1 cellular context compared by ENCODE assay signal in the genomic region with DNA sequence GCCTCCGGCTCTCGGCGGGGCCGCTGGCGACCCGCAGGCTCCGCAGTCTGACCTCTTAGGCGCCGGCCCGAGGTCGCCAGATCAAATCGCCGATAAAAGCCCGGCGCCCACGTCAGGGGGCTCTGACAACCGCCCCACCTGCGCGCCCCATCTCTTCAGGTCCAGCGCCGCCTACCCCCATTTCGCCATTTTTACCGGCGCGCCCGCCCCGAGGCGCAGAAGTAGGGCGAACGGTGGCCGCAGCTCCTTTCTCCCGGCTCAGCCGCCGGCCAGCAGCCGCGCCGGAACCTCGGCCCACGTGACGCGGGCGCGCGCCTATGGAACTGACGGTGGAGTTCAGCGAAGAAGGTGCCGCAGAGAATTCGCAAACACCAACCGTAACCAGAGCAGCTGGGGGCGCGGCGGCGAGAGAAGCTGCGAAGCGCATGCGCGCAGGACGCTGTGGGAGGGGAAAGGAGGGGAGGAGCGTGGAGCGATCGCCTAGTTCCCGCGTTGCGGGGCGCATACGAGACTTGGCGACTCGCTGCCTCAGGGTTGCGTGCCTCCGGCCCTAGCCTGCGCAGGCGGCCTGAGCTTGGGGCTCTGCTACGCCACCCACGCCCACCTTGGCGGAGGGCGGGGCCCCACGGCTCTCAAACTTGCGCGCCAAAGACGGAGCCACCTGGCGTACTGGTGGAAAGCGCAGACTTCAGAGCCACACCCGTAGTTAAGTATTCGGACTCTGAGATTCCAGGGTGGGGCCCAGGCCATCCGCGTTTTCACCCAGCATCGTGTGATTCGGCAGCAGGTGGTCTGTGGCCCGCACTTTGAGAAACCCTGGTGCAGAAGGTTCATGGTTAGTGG.
TF ChIP-seq lines count a peak whose summit lies in the region.

A gene with protein sequence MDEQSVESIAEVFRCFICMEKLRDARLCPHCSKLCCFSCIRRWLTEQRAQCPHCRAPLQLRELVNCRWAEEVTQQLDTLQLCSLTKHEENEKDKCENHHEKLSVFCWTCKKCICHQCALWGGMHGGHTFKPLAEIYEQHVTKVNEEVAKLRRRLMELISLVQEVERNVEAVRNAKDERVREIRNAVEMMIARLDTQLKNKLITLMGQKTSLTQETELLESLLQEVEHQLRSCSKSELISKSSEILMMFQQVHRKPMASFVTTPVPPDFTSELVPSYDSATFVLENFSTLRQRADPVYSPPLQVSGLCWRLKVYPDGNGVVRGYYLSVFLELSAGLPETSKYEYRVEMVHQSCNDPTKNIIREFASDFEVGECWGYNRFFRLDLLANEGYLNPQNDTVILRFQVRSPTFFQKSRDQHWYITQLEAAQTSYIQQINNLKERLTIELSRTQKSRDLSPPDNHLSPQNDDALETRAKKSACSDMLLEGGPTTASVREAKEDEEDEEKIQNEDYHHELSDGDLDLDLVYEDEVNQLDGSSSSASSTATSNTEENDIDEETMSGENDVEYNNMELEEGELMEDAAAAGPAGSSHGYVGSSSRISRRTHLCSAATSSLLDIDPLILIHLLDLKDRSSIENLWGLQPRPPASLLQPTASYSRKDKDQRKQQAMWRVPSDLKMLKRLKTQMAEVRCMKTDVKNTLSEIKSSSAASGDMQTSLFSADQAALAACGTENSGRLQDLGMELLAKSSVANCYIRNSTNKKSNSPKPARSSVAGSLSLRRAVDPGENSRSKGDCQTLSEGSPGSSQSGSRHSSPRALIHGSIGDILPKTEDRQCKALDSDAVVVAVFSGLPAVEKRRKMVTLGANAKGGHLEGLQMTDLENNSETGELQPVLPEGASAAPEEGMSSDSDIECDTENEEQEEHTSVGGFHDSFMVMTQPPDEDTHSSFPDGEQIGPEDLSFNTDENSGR (minus strand): TSS at position 418 of the 843 bp plus-strand sequence. CDS start 419 bp downstream, outside the sequence.

TF ChIP-seq in HEK293, 187 proteins besides CTCF, POLR2A, EP300 and RAD21 (continued from another document and continues in another):
- no peak for TF ChIP-seq ZNF416 (tag by site-specific recombination; IDR thresholded peaks at IDR 0.05)
- 0 out of 2 replicates have a peak, but pooled peaks have one; percentile 12 for TF ChIP-seq WT1 (tag by site-specific recombination; IDR thresholded peaks at IDR 0.05)
- peak; percentile 97 for TF ChIP-seq KLF10 (tag by site-specific recombination; IDR thresholded peaks at IDR 0.05)
- TF ChIP-seq, protein P1, sequence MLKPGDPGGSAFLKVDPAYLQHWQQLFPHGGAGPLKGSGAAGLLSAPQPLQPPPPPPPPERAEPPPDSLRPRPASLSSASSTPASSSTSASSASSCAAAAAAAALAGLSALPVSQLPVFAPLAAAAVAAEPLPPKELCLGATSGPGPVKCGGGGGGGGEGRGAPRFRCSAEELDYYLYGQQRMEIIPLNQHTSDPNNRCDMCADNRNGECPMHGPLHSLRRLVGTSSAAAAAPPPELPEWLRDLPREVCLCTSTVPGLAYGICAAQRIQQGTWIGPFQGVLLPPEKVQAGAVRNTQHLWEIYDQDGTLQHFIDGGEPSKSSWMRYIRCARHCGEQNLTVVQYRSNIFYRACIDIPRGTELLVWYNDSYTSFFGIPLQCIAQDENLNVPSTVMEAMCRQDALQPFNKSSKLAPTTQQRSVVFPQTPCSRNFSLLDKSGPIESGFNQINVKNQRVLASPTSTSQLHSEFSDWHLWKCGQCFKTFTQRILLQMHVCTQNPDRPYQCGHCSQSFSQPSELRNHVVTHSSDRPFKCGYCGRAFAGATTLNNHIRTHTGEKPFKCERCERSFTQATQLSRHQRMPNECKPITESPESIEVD (tag by site-specific recombination; IDR thresholded peaks at IDR 0.05): no peak
- TF ChIP-seq, protein P2, sequence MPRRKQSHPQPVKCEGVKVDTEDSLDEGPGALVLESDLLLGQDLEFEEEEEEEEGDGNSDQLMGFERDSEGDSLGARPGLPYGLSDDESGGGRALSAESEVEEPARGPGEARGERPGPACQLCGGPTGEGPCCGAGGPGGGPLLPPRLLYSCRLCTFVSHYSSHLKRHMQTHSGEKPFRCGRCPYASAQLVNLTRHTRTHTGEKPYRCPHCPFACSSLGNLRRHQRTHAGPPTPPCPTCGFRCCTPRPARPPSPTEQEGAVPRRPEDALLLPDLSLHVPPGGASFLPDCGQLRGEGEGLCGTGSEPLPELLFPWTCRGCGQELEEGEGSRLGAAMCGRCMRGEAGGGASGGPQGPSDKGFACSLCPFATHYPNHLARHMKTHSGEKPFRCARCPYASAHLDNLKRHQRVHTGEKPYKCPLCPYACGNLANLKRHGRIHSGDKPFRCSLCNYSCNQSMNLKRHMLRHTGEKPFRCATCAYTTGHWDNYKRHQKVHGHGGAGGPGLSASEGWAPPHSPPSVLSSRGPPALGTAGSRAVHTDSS (tag by site-specific recombination; IDR thresholded peaks at IDR 0.05): no peak
- no peak for TF ChIP-seq ZNF214 (tag by site-specific recombination; IDR thresholded peaks at IDR 0.05; ENCODE audit: borderline replicate concordance)
- TF ChIP-seq, protein P3, sequence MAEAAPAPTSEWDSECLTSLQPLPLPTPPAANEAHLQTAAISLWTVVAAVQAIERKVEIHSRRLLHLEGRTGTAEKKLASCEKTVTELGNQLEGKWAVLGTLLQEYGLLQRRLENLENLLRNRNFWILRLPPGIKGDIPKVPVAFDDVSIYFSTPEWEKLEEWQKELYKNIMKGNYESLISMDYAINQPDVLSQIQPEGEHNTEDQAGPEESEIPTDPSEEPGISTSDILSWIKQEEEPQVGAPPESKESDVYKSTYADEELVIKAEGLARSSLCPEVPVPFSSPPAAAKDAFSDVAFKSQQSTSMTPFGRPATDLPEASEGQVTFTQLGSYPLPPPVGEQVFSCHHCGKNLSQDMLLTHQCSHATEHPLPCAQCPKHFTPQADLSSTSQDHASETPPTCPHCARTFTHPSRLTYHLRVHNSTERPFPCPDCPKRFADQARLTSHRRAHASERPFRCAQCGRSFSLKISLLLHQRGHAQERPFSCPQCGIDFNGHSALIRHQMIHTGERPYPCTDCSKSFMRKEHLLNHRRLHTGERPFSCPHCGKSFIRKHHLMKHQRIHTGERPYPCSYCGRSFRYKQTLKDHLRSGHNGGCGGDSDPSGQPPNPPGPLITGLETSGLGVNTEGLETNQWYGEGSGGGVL (tag by site-specific recombination; IDR thresholded peaks at IDR 0.05): no peak
- TF ChIP-seq ZNF157 (tag by site-specific recombination; IDR thresholded peaks at IDR 0.05): no peak
- no peak; the same call in 1 of the 2 replicates for TF ChIP-seq ZNF24 (tag by site-specific recombination; IDR thresholded peaks at IDR 0.05)
- no peak for TF ChIP-seq ZNF514 (tag by site-specific recombination; IDR thresholded peaks at IDR 0.05)
- no peak for TF ChIP-seq ZNF670 (tag by site-specific recombination; IDR thresholded peaks at IDR 0.05; ENCODE audit: low read depth)
- TF ChIP-seq TCF7L2 (IDR thresholded peaks at IDR 0.05; ENCODE audit: borderline replicate concordance, low read depth, low read length): no peak
- TF ChIP-seq GLI2 (tag by site-specific recombination; IDR thresholded peaks at IDR 0.05; ENCODE audit: borderline replicate concordance, low read depth): no peak
- no peak; the same call in 1 of the 2 replicates for TF ChIP-seq ZNF266 (tag by site-specific recombination; IDR thresholded peaks at IDR 0.05; ENCODE audit: low read depth)
- TF ChIP-seq, protein P4, sequence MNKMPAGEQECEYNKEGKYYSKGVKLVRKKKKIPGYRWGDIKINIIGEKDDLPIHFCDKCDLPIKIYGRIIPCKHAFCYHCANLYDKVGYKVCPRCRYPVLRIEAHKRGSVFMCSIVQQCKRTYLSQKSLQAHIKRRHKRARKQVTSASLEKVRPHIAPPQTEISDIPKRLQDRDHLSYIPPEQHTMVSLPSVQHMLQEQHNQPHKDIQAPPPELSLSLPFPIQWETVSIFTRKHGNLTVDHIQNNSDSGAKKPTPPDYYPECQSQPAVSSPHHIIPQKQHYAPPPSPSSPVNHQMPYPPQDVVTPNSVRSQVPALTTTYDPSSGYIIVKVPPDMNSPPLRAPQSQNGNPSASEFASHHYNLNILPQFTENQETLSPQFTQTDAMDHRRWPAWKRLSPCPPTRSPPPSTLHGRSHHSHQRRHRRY (tag by site-specific recombination; IDR thresholded peaks at IDR 0.05): no peak
- no peak for TF ChIP-seq ZNF549 (tag by site-specific recombination; IDR thresholded peaks at IDR 0.05)
- TF ChIP-seq IKZF3 (tag by site-specific recombination; IDR thresholded peaks at IDR 0.05): no peak
- TF ChIP-seq, protein P5, sequence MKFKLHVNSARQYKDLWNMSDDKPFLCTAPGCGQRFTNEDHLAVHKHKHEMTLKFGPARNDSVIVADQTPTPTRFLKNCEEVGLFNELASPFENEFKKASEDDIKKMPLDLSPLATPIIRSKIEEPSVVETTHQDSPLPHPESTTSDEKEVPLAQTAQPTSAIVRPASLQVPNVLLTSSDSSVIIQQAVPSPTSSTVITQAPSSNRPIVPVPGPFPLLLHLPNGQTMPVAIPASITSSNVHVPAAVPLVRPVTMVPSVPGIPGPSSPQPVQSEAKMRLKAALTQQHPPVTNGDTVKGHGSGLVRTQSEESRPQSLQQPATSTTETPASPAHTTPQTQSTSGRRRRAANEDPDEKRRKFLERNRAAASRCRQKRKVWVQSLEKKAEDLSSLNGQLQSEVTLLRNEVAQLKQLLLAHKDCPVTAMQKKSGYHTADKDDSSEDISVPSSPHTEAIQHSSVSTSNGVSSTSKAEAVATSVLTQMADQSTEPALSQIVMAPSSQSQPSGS (tag by site-specific recombination; IDR thresholded peaks at IDR 0.05; ENCODE audit: low read depth): no peak
- no peak for TF ChIP-seq ZNF433 (tag by site-specific recombination; IDR thresholded peaks at IDR 0.05; ENCODE audit: low read depth)
- TF ChIP-seq ZSCAN30 (tag by site-specific recombination; IDR thresholded peaks at IDR 0.05): peak; percentile 96
- TF ChIP-seq ZNF48 (tag by site-specific recombination; IDR thresholded peaks at IDR 0.05): no peak
- TF ChIP-seq ZFP41 (tag by site-specific recombination; IDR thresholded peaks at IDR 0.05; ENCODE audit: borderline replicate concordance): no peak
- TF ChIP-seq ZFP37 (tag by site-specific recombination; IDR thresholded peaks at IDR 0.05): peak; percentile 76; the same call in 1 of the 2 replicates
- no peak for TF ChIP-seq ZNF16 (tag by site-specific recombination; IDR thresholded peaks at IDR 0.05; ENCODE audit: low read depth)
- TF ChIP-seq ZNF175 (tag by site-specific recombination; IDR thresholded peaks at IDR 0.05): no peak
- TF ChIP-seq, protein P6, sequence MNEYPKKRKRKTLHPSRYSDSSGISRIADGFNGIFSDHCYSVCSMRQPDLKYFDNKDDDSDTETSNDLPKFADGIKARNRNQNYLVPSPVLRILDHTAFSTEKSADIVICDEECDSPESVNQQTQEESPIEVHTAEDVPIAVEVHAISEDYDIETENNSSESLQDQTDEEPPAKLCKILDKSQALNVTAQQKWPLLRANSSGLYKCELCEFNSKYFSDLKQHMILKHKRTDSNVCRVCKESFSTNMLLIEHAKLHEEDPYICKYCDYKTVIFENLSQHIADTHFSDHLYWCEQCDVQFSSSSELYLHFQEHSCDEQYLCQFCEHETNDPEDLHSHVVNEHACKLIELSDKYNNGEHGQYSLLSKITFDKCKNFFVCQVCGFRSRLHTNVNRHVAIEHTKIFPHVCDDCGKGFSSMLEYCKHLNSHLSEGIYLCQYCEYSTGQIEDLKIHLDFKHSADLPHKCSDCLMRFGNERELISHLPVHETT (tag by site-specific recombination; IDR thresholded peaks at IDR 0.05): no peak
- no peak for TF ChIP-seq ZNF202 (tag by site-specific recombination; IDR thresholded peaks at IDR 0.05; ENCODE audit: borderline replicate concordance)
- TF ChIP-seq ZNF211 (tag by site-specific recombination; IDR thresholded peaks at IDR 0.05; ENCODE audit: low read depth): no peak
- no peak for TF ChIP-seq ZNF311 (tag by site-specific recombination; IDR thresholded peaks at IDR 0.05; ENCODE audit: borderline replicate concordance)
- TF ChIP-seq, protein P7, sequence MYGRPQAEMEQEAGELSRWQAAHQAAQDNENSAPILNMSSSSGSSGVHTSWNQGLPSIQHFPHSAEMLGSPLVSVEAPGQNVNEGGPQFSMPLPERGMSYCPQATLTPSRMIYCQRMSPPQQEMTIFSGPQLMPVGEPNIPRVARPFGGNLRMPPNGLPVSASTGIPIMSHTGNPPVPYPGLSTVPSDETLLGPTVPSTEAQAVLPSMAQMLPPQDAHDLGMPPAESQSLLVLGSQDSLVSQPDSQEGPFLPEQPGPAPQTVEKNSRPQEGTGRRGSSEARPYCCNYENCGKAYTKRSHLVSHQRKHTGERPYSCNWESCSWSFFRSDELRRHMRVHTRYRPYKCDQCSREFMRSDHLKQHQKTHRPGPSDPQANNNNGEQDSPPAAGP (tag by site-specific recombination; IDR thresholded peaks at IDR 0.05): peak; percentile 70
- TF ChIP-seq, protein P8, sequence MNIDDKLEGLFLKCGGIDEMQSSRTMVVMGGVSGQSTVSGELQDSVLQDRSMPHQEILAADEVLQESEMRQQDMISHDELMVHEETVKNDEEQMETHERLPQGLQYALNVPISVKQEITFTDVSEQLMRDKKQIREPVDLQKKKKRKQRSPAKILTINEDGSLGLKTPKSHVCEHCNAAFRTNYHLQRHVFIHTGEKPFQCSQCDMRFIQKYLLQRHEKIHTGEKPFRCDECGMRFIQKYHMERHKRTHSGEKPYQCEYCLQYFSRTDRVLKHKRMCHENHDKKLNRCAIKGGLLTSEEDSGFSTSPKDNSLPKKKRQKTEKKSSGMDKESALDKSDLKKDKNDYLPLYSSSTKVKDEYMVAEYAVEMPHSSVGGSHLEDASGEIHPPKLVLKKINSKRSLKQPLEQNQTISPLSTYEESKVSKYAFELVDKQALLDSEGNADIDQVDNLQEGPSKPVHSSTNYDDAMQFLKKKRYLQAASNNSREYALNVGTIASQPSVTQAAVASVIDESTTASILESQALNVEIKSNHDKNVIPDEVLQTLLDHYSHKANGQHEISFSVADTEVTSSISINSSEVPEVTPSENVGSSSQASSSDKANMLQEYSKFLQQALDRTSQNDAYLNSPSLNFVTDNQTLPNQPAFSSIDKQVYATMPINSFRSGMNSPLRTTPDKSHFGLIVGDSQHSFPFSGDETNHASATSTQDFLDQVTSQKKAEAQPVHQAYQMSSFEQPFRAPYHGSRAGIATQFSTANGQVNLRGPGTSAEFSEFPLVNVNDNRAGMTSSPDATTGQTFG (tag by site-specific recombination; IDR thresholded peaks at IDR 0.05; ENCODE audit: borderline replicate concordance): no peak
- TF ChIP-seq, protein P9, sequence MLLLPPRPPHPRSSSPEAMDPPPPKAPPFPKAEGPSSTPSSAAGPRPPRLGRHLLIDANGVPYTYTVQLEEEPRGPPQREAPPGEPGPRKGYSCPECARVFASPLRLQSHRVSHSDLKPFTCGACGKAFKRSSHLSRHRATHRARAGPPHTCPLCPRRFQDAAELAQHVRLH (tag by site-specific recombination; IDR thresholded peaks at IDR 0.05): peak; percentile 48; the same call in 1 of the 2 replicates
- no peak for TF ChIP-seq ZNF529 (tag by site-specific recombination; IDR thresholded peaks at IDR 0.05; ENCODE audit: insufficient replicate concordance)
- no peak for TF ChIP-seq ZNF768 (tag by site-specific recombination; IDR thresholded peaks at IDR 0.05)
- peak; percentile 80 for TF ChIP-seq ZNF600 (tag by site-specific recombination; IDR thresholded peaks at IDR 0.05)
- TF ChIP-seq ZNF629 (tag by site-specific recombination; IDR thresholded peaks at IDR 0.05): peak; percentile 69
- TF ChIP-seq ZNF747 (tag by site-specific recombination; IDR thresholded peaks at IDR 0.05): no peak
- no peak; the same call in 1 of the 2 replicates for TF ChIP-seq ZNF561 (tag by site-specific recombination; IDR thresholded peaks at IDR 0.05; ENCODE audit: borderline replicate concordance)
- no peak for TF ChIP-seq ZNF138 (tag by site-specific recombination; IDR thresholded peaks at IDR 0.05; ENCODE audit: borderline replicate concordance)
- TF ChIP-seq ZNF76 (tag by site-specific recombination; IDR thresholded peaks at IDR 0.05; ENCODE audit: borderline replicate concordance, low read depth): no peak; the same call in 1 of the 2 replicates
- TF ChIP-seq ZNF19 (tag by site-specific recombination; IDR thresholded peaks at IDR 0.05; ENCODE audit: low read depth): no peak
